ENCODE assay signal across 1 cellular context in the genomic region with DNA sequence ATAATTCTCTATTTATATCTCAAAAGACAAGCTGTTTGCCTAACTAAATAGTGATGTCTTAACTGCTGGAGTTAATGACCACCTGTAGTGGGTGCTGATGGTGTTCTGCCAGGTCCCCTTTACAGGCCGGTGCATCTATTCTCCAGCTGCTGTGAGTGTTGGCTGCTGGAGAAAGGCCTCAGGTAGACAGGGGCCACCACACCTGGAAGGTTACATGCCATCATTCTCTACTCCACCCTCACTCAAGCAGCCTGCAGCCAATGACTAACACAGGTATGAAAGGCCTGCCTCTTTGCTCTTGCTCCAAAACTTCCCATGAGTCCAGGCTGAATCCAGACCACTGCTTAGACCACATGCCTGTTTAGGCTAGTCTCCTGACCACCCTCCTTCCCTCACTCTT.
TF ChIP-seq lines count a peak whose summit lies in the region.

No MANE protein-coding gene starts in this region.

TF ChIP-seq in GM23338, 12 proteins besides CTCF, POLR2A, EP300 and RAD21 (continued from another document):
- TF ChIP-seq EZH2 (IDR thresholded peaks at IDR 0.05; ENCODE audit: low read depth, unreplicated experiment) (no peak), POLR2AphosphoS5 (IDR thresholded peaks at IDR 0.05; ENCODE audit: low read depth) (no peak), ZNF331 (CRISPR knock-in tag; IDR thresholded peaks at IDR 0.05; ENCODE audit: low read depth) (no peak), JUNB (IDR thresholded peaks at IDR 0.05; ENCODE audit: unreplicated experiment) (no peak), CREB1 (CRISPR knock-in tag; IDR thresholded peaks at IDR 0.05; ENCODE audit: low read depth) (no peak), NANOG (IDR thresholded peaks at IDR 0.05; ENCODE audit: borderline replicate concordance) (no peak), ZNF114 (CRISPR knock-in tag; IDR thresholded peaks at IDR 0.05) (no peak), EZH2phosphoT487 (IDR thresholded peaks at IDR 0.05; ENCODE audit: unreplicated experiment) (no peak)
- TF ChIP-seq, protein P1, sequence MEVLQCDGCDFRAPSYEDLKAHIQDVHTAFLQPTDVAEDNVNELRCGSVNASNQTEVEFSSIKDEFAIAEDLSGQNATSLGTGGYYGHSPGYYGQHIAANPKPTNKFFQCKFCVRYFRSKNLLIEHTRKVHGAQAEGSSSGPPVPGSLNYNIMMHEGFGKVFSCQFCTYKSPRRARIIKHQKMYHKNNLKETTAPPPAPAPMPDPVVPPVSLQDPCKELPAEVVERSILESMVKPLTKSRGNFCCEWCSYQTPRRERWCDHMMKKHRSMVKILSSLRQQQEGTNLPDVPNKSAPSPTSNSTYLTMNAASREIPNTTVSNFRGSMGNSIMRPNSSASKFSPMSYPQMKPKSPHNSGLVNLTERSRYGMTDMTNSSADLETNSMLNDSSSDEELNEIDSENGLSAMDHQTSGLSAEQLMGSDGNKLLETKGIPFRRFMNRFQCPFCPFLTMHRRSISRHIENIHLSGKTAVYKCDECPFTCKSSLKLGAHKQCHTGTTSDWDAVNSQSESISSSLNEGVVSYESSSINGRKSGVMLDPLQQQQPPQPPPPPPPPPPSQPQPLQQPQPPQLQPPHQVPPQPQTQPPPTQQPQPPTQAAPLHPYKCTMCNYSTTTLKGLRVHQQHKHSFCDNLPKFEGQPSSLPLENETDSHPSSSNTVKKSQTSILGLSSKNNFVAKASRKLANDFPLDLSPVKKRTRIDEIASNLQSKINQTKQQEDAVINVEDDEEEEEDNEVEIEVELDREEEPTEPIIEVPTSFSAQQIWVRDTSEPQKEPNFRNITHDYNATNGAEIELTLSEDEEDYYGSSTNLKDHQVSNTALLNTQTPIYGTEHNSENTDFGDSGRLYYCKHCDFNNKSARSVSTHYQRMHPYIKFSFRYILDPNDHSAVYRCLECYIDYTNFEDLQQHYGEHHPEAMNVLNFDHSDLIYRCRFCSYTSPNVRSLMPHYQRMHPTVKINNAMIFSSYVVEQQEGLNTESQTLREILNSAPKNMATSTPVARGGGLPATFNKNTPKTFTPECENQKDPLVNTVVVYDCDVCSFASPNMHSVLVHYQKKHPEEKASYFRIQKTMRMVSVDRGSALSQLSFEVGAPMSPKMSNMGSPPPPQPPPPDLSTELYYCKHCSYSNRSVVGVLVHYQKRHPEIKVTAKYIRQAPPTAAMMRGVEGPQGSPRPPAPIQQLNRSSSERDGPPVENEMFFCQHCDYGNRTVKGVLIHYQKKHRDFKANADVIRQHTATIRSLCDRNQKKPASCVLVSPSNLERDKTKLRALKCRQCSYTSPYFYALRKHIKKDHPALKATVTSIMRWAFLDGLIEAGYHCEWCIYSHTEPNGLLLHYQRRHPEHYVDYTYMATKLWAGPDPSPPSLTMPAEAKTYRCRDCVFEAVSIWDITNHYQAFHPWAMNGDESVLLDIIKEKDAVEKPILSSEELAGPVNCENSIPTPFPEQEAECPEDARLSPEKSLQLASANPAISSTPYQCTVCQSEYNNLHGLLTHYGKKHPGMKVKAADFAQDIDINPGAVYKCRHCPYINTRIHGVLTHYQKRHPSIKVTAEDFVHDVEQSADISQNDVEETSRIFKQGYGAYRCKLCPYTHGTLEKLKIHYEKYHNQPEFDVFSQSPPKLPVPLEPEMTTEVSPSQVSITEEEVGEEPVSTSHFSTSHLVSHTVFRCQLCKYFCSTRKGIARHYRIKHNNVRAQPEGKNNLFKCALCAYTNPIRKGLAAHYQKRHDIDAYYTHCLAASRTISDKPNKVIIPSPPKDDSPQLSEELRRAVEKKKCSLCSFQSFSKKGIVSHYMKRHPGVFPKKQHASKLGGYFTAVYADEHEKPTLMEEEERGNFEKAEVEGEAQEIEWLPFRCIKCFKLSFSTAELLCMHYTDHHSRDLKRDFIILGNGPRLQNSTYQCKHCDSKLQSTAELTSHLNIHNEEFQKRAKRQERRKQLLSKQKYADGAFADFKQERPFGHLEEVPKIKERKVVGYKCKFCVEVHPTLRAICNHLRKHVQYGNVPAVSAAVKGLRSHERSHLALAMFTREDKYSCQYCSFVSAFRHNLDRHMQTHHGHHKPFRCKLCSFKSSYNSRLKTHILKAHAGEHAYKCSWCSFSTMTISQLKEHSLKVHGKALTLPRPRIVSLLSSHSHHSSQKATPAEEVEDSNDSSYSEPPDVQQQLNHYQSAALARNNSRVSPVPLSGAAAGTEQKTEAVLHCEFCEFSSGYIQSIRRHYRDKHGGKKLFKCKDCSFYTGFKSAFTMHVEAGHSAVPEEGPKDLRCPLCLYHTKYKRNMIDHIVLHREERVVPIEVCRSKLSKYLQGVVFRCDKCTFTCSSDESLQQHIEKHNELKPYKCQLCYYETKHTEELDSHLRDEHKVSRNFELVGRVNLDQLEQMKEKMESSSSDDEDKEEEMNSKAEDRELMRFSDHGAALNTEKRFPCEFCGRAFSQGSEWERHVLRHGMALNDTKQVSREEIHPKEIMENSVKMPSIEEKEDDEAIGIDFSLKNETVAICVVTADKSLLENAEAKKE (CRISPR knock-in tag; IDR thresholded peaks at IDR 0.05), result no peak
TF ChIP-seq in GM23338: peak in this region for 0.
